10 cellular contexts compared by ENCODE assay signal in genomic region chr11:128716231-128716630, GRCh38. TPM values are rescaled to one million over a fixed set of nuclear protein-coding genes. Genes with fewer than 3 reads are reported as not detected.
A peak's percentile ranks its signal among the peaks of the same experiment; 100 is the strongest.
DNase-seq lines count a peak whose midpoint lies in the region; ATAC-seq, FAIRE-seq and TF ChIP-seq lines count a peak whose summit lies in the region.
"Had no signal": no experiment of that assay in that cellular context is flagged by ENCODE, and none has a peak within 500 bp of the region (broad histone marks: within the 10 kb centered on the region; RNA-seq: fewer than 3 reads in every experiment).

No MANE protein-coding gene starts in this region.

- H3K4me3 ChIP-seq in heart left ventricle (peak overlapping the region in 7 of 12 donors; percentile 4 to 30 (median 14)), transverse colon (no peak overlapping the region)

- H3K9me3 ChIP-seq in heart left ventricle (no peaks in the 10 kb centered on the region), transverse colon (no peaks in the 10 kb centered on the region)

- peaks cover 24% of the 10 kb centered on the region for H3K36me3 Mint-ChIP-seq in activated T-helper 2 cell treated with anti-CD3 and anti-CD28 coated beads, Interferon-gamma antibody, Interleukin-2, Interleukin-4, amounts not matched to agents 10 μg/mL and 5 μg/mL and 100 μg/mL, durations not matched to agents 14 hours and 24 hours and 36 hours (ENCODE audit: low read depth)

- no peak for DNase-seq in heart left ventricle
- DNase-seq in Right ventricle myocardium superior = no peak
- DNase-seq in activated T-helper 2 cell treated with anti-CD3 and anti-CD28 coated beads, Interferon-gamma antibody, Interleukin-2, Interleukin-4, amounts not matched to agents 10 μg/mL and 5 μg/mL and 100 μg/mL, durations not matched to agents 14 hours and 24 hours and 36 hours (ENCODE audit: low spot score) = no peak
- DNase-seq in lung microvascular endothelial cell (ENCODE audit: low read depth in 2 of 2) = peak; percentile 49 to 67
- DNase-seq in transverse colon = no peak
- DNase-seq in stimulated activated CD4-positive, alpha-beta T cell treated with anti-CD3 and anti-CD28 coated beads, Interleukin-4, amount 100 ng/mL, for 1 hour = no peak
- no peak for DNase-seq in GM13976 (ENCODE audit: low spot score)
- DNase-seq in H54 (ENCODE audit: insufficient read length, low spot score) = no peak
- DNase-seq: DMS153 had no signal

- no peak for FAIRE-seq in H54 (lab: Jason Lieb, UNC)

- no peaks in the 10 kb centered on the region for H3K27me3 Mint-ChIP-seq in activated T-helper 2 cell treated with anti-CD3 and anti-CD28 coated beads, Interferon-gamma antibody, Interleukin-2, Interleukin-4, amounts not matched to agents 10 μg/mL and 5 μg/mL and 100 μg/mL, durations not matched to agents 14 hours and 24 hours and 36 hours (ENCODE audit: low read depth)

- no peak for TF ChIP-seq EP300 in transverse colon (IDR thresholded peaks at IDR 0.05; ENCODE audit: low read depth)

- TF ChIP-seq POLR2A in heart left ventricle (IDR thresholded peaks at IDR 0.05) (no peak), transverse colon (IDR thresholded peaks at IDR 0.05) (no peak), H54 (IDR thresholded peaks at IDR 0.05; ENCODE audit: low read depth, low read length) (no peak)

- H3K9me3 Mint-ChIP-seq in activated T-helper 2 cell treated with anti-CD3 and anti-CD28 coated beads, Interferon-gamma antibody, Interleukin-2, Interleukin-4, amounts not matched to agents 10 μg/mL and 5 μg/mL and 100 μg/mL, durations not matched to agents 14 hours and 24 hours and 36 hours = peaks cover 4% of the 10 kb centered on the region

- H3K4me3 Mint-ChIP-seq in activated T-helper 2 cell treated with anti-CD3 and anti-CD28 coated beads, Interferon-gamma antibody, Interleukin-2, Interleukin-4, amounts not matched to agents 10 μg/mL and 5 μg/mL and 100 μg/mL, durations not matched to agents 14 hours and 24 hours and 36 hours (ENCODE audit: low read depth) = peak overlapping the region; percentile 58

- WGBS in heart left ventricle, 4 donors = 23 to 57% (median 47%) methylated on average over 3 of the region's 3 CpGs
- WGBS in transverse colon (ENCODE audit: low coverage in 1 of 2), 2 donors = 28% methylated on average over 3 of the region's 3 CpGs; no CpG with 5 or more reads in 1 of the 2 donors

- H3K27me3 ChIP-seq in heart left ventricle (no peaks in the 10 kb centered on the region), transverse colon (no peaks in the 10 kb centered on the region)

- no peak for TF ChIP-seq CTCF in heart left ventricle (IDR thresholded peaks at IDR 0.05)
- no peak for TF ChIP-seq CTCF in transverse colon (IDR thresholded peaks at IDR 0.05)
- no peak for TF ChIP-seq CTCF in GM13976 (IDR thresholded peaks at IDR 0.05; ENCODE audit: borderline replicate concordance, control extremely low read depth, extremely low read depth, insufficient read depth, missing control alignments)

- no peaks in the 10 kb centered on the region for H3K36me3 ChIP-seq in heart left ventricle
- H3K36me3 ChIP-seq in transverse colon = no peaks in the 10 kb centered on the region

- H3K27ac ChIP-seq in heart left ventricle (peak overlapping the region; percentile 42 to 95 (median 76)), transverse colon (peak overlapping the region; percentile 76 to 83 (median 78))

- H3K4me1 Mint-ChIP-seq in activated T-helper 2 cell treated with anti-CD3 and anti-CD28 coated beads, Interferon-gamma antibody, Interleukin-2, Interleukin-4, amounts not matched to agents 10 μg/mL and 5 μg/mL and 100 μg/mL, durations not matched to agents 14 hours and 24 hours and 36 hours (ENCODE audit: low read depth) = peaks cover 88% of the 10 kb centered on the region

- peak overlapping the region; percentile 81 for H3K27ac Mint-ChIP-seq in activated T-helper 2 cell treated with anti-CD3 and anti-CD28 coated beads, Interferon-gamma antibody, Interleukin-2, Interleukin-4, amounts not matched to agents 10 μg/mL and 5 μg/mL and 100 μg/mL, durations not matched to agents 14 hours and 24 hours and 36 hours

- ATAC-seq in heart left ventricle (peak in 1 of 4 donors; percentile 23), Right ventricle myocardium superior (ENCODE audit: poor library complexity) (no peak)
- ATAC-seq: HCT116 had no signal

- intact Hi-C loops in heart left ventricle (cut with DNase I) = no loop called here
- intact Hi-C loops in Right ventricle myocardium superior (cut with DNase I) = no loop called here
- intact Hi-C loops in activated T-helper 2 cell treated with anti-CD3 and anti-CD28 coated beads, Interferon-gamma antibody, Interleukin-2, Interleukin-4, amounts not matched to agents 10 μg/mL and 5 μg/mL and 100 μg/mL, durations not matched to agents 14 hours and 24 hours and 36 hours (cut with micrococcal nuclease) = loop anchor here (1.0 to 5.0 kb wide), 2 partner anchors 20 to 41 kb away; no protein-coding TSS in a partner anchor
- intact Hi-C loops in transverse colon (cut with DNase I; ENCODE audit: low total_unique reads) = no loop called here

- H3K4me1 ChIP-seq in heart left ventricle (peaks cover 14 to 99% (median 80%) of the 10 kb centered on the region in 12 donors), transverse colon (peaks cover 10 to 61% (median 22%) of the 10 kb centered on the region in 4 donors)

- in situ Hi-C loops in transverse colon (cut with MboI; ENCODE audit: low pct_ligation_motif_present in 1 of 4, low pct_unique_long_range_greater_than_20kb in 1 of 4, low sequenced_read_pairs in 3 of 4) (no loop called here), GM13976 (cut with MboI; ENCODE audit: low sequenced_read_pairs, unreplicated experiment) (no loop called here)

RNA-seq across cellular contexts. Expression of gene FLI1, which starts 22.4 kb away (rescaled TPM):
- total RNA-seq in heart left ventricle (10 to 100 TPM in 8 of 9 donors, 1 to 10 TPM in 1; 9.7 to 41.4 (median 19.4) TPM), Right ventricle myocardium superior (14.0 TPM), lung microvascular endothelial cell (95.5 and 119 TPM in 2 replicates), transverse colon (10 to 100 TPM in 1 of 4 donors, 1 to 10 TPM in 3; 7.5 to 19.1 (median 8.4) TPM)
- polyA plus RNA-seq in heart left ventricle = 10 to 100 TPM in 1 of 2 donors, 1 to 10 TPM in 1; 6.7 to 12.4 TPM
- total RNA-seq in activated T-helper 2 cell treated with anti-CD3 and anti-CD28 coated beads, Interferon-gamma antibody, Interleukin-2, Interleukin-4, amounts not matched to agents 10 μg/mL and 5 μg/mL and 100 μg/mL, durations not matched to agents 14 hours and 24 hours and 36 hours = 38.1 and 38.3 TPM in 2 replicates

Comparison
In these comparisons a context has a peak if more than half of its experiments do, and no peak if none do; other contexts are left out.
1. DNase-seq: peak in lung microvascular endothelial cell (2 of 2); none in heart left ventricle (0 of 5), Right ventricle myocardium superior (single experiment), activated T-helper 2 cell treated with anti-CD3 and anti-CD28 coated beads, Interferon-gamma antibody, Interleukin-2, Interleukin-4, amounts not matched to agents 10 μg/mL and 5 μg/mL and 100 μg/mL, durations not matched to agents 14 hours and 24 hours and 36 hours (single experiment), transverse colon (single experiment), stimulated activated CD4-positive, alpha-beta T cell treated with anti-CD3 and anti-CD28 coated beads, Interleukin-4, amount 100 ng/mL, for 1 hour (single experiment), GM13976 (single experiment) and H54 (single experiment).
2. H3K4me3 ChIP-seq: peak in heart left ventricle (7 of 12); none in transverse colon (0 of 4).